ENCODE assay signal across 16 cellular contexts in the genomic region with DNA sequence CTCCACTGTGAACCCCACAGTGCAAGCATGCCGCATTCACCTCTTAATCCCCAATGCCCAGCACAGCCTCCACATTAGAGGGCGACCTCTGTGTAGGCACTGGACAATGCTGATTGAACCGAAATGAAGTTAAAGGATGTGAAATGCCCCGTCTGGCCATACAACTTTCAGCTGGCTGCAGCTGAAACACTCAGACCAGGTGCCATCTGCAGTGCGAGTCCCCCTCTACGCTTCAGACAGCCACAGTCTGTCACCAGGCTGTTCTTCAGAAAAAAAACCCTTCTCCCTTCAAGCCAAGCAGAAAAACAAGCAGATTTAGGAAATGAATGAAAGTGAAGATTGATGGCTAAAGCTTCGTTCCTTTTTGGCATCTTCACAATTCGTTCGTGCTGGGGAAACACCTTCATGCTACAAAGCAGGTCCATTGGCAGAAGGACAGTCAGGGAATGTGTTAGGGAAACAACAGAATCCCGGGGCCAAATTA. TPM values are rescaled to one million over a fixed set of nuclear protein-coding genes. Genes with fewer than 3 reads are reported as not detected.
DNase-seq lines count a peak whose midpoint lies in the region; ATAC-seq, FAIRE-seq and TF ChIP-seq lines count a peak whose summit lies in the region.
"Had no signal": no experiment of that assay in that cellular context is flagged by ENCODE, and none has a peak within 500 bp of the region (broad histone marks: within the 10 kb centered on the region; RNA-seq: fewer than 3 reads in every experiment).

No MANE protein-coding gene starts in this region.

- no TSS peak for BruUV-seq in K562 (replicated peaks; lab: Mats Ljungman, UMichigan)

- no peak for FAIRE-seq in K562 (lab: Jason Lieb, UNC)
- FAIRE-seq: urothelium cell line had no signal

- H3K36me3 ChIP-seq in GM06990 (ENCODE audit: control insufficient read depth, insufficient read depth, low read length): no peaks in the 10 kb centered on the region
- no peaks in the 10 kb centered on the region; the same call in 2 of the 3 replicates for H3K36me3 ChIP-seq in K562 (ENCODE audit: control insufficient read depth, insufficient read depth, low read length)
- H3K36me3 ChIP-seq: Peyer's patch had no signal

- peak; percentile 76 for ATAC-seq in GM19324 (IDR thresholded peaks at IDR 0.05; ENCODE audit: low FRiP score, unreplicated experiment)
- ATAC-seq in HG03045 (IDR thresholded peaks at IDR 0.05; ENCODE audit: unreplicated experiment): peak; percentile 48
- ATAC-seq in K562: no peak
- no peak for ATAC-seq in GM18868 (IDR thresholded peaks at IDR 0.05; ENCODE audit: unreplicated experiment)
- ATAC-seq: left ventricle myocardium superior had no signal

- no peaks in the 10 kb centered on the region for H3K27me3 ChIP-seq in GM06990 (replicated peaks; ENCODE audit: control insufficient read depth, insufficient read depth, low read length)
- no peaks in the 10 kb centered on the region for H3K27me3 ChIP-seq in K562 (ENCODE audit: control insufficient read depth in 2 of 2, insufficient read depth in 2 of 2, low read length in 2 of 2)
- H3K27me3 ChIP-seq: Peyer's patch had no signal

- no peak overlapping the region for H3K4me2 ChIP-seq in K562 (ENCODE audit: insufficient read depth, low read length)

- TF ChIP-seq EP300 in K562 (IDR thresholded peaks at IDR 0.05; ENCODE audit: low read length): no peak

- intact Hi-C loops in K562 (cut with micrococcal nuclease): loop anchor here (2.0 kb wide), 1 partner anchor 49 kb away; no protein-coding TSS in a partner anchor

- peak overlapping the region; percentile 59 for H2AFZ ChIP-seq in K562 (ENCODE audit: low read depth, low read length)

- H3K4me3 ChIP-seq in GM06990 (replicated peaks; ENCODE audit: low read depth, low read length): peak overlapping the region; percentile 37
- no peak overlapping the region for H3K4me3 ChIP-seq in K562
- H3K4me3 ChIP-seq: Peyer's patch had no signal

- H4K20me1 ChIP-seq in K562 (replicated peaks; ENCODE audit: control insufficient read depth, insufficient read depth, low read length): no peaks in the 10 kb centered on the region

- CTCF ChIA-PET in K562 (lab: Yijun Ruan, JAX; ENCODE audit: low intra/inter-chr PET ratio): no interaction called here

- no peaks in the 10 kb centered on the region for H3K9me1 ChIP-seq in K562 (ENCODE audit: control insufficient read depth, insufficient read depth, low read length)

- H3K79me2 ChIP-seq in K562 (ENCODE audit: control insufficient read depth, insufficient read depth, low read length): no peaks in the 10 kb centered on the region

- H3K9me3 ChIP-seq in K562 (replicated peaks; ENCODE audit: control insufficient read depth, insufficient read depth, low read depth, low read length): peaks cover 4% of the 10 kb centered on the region
- H3K9me3 ChIP-seq: Peyer's patch had no signal

- WGBS in K562 (ENCODE audit: insufficient coverage, low coverage, missing lambda C conversion rate): 72% methylated on average over 10 of the region's 10 CpGs

- peaks cover 16 to 66% of the 10 kb centered on the region in 2 experiments for H3K4me1 ChIP-seq in K562 (replicated peaks in 1 of 2; ENCODE audit: control insufficient read depth in 2 of 2, insufficient read depth in 2 of 2, low read length in 2 of 2)
- H3K4me1 ChIP-seq: Peyer's patch had no signal

- no peak for TF ChIP-seq CTCF in GM06990 (IDR thresholded peaks at IDR 0.05; ENCODE audit: insufficient read depth, low read length, poor library complexity, severe bottlenecking)
- no peak for TF ChIP-seq CTCF in K562 (IDR thresholded peaks at IDR 0.05 in 2 of 3, conservative IDR thresholded peaks at IDR 0.05 in 1 of 3; ENCODE audit: insufficient read depth in 2 of 3, low read depth in 1 of 3, low read length in 3 of 3)

- DNase-seq in GM06990 (ENCODE audit: extremely low read depth, insufficient read length): no peak
- no peak for DNase-seq in K562 (ENCODE audit: extremely low read depth in 1 of 4, low spot score in 3 of 4)
- no peak for DNase-seq in cerebellar nuclear complex (lab: John Stamatoyannopoulos, UW)
- no peak for DNase-seq in amniotic stem cell (lab: John Stamatoyannopoulos, UW)
- no peak for DNase-seq in nucleus accumbens (lab: John Stamatoyannopoulos, UW)
- DNase-seq: foreskin melanocyte, KG1, left ventricle myocardium superior, NCI-H2107, Peyer's patch had no signal

- no peak for TF ChIP-seq POLR2A in K562 (conservative IDR thresholded peaks at IDR 0.05)

- TF ChIP-seq RAD21 in K562 (CRISPR knock-in tag; conservative IDR thresholded peaks at IDR 0.05 in 1 of 2, IDR thresholded peaks at IDR 0.05 in 1 of 2): no peak

- peak overlapping the region; percentile 71 for H3K27ac ChIP-seq in K562 (ENCODE audit: extremely low read depth, low read depth, low read length)
- H3K27ac ChIP-seq: C4-2B, Peyer's patch, VCaP had no signal

- POLR2A ChIA-PET in K562 (lab: Yijun Ruan, JAX): interaction anchor here (0.7 to 2.4 kb wide), 8 partner anchors 10 to 112 kb away, joined by 3 to 15 read pairs (median 4); no protein-coding TSS in a partner anchor

- peak overlapping the region; percentile 40 to 71; a peak in 3 of 4 replicates for H3K9ac ChIP-seq in K562 (ENCODE audit: insufficient read depth in 1 of 2, low read depth in 2 of 2, low read length in 2 of 2)

- in situ Hi-C loops in K562 (cut with MboI): no loop called here

TF ChIP-seq in K562, 482 proteins besides CTCF, POLR2A, EP300 and RAD21 (continues in another document):
- no peak for TF ChIP-seq SMAD2 (IDR thresholded peaks at IDR 0.05; ENCODE audit: low read depth, low read length)
- TF ChIP-seq MED1 (CRISPR knock-in tag; IDR thresholded peaks at IDR 0.05; ENCODE audit: borderline replicate concordance): no peak
- TF ChIP-seq, protein P1, sequence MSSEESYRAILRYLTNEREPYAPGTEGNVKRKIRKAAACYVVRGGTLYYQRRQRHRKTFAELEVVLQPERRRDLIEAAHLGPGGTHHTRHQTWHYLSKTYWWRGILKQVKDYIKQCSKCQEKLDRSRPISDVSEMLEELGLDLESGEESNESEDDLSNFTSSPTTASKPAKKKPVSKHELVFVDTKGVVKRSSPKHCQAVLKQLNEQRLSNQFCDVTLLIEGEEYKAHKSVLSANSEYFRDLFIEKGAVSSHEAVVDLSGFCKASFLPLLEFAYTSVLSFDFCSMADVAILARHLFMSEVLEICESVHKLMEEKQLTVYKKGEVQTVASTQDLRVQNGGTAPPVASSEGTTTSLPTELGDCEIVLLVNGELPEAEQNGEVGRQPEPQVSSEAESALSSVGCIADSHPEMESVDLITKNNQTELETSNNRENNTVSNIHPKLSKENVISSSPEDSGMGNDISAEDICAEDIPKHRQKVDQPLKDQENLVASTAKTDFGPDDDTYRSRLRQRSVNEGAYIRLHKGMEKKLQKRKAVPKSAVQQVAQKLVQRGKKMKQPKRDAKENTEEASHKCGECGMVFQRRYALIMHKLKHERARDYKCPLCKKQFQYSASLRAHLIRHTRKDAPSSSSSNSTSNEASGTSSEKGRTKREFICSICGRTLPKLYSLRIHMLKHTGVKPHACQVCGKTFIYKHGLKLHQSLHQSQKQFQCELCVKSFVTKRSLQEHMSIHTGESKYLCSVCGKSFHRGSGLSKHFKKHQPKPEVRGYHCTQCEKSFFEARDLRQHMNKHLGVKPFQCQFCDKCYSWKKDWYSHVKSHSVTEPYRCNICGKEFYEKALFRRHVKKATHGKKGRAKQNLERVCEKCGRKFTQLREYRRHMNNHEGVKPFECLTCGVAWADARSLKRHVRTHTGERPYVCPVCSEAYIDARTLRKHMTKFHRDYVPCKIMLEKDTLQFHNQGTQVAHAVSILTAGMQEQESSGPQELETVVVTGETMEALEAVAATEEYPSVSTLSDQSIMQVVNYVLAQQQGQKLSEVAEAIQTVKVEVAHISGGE (CRISPR knock-in tag; IDR thresholded peaks at IDR 0.05): 0 out of 6 replicates have a peak, but pooled peaks of 1 of the 3 experiments have one; percentile 2
- peak; percentile 5; the same call in 1 of the 2 replicates for TF ChIP-seq ETV1 (tag; conservative IDR thresholded peaks at IDR 0.05; ENCODE audit: low read depth)
- no peak for TF ChIP-seq ATF1 (CRISPR knock-in tag; IDR thresholded peaks at IDR 0.05)
- TF ChIP-seq ATF1 (tag; IDR thresholded peaks at IDR 0.05): no peak
- TF ChIP-seq, protein P2, sequence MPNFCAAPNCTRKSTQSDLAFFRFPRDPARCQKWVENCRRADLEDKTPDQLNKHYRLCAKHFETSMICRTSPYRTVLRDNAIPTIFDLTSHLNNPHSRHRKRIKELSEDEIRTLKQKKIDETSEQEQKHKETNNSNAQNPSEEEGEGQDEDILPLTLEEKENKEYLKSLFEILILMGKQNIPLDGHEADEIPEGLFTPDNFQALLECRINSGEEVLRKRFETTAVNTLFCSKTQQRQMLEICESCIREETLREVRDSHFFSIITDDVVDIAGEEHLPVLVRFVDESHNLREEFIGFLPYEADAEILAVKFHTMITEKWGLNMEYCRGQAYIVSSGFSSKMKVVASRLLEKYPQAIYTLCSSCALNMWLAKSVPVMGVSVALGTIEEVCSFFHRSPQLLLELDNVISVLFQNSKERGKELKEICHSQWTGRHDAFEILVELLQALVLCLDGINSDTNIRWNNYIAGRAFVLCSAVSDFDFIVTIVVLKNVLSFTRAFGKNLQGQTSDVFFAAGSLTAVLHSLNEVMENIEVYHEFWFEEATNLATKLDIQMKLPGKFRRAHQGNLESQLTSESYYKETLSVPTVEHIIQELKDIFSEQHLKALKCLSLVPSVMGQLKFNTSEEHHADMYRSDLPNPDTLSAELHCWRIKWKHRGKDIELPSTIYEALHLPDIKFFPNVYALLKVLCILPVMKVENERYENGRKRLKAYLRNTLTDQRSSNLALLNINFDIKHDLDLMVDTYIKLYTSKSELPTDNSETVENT (CRISPR knock-in tag; IDR thresholded peaks at IDR 0.05): 0 out of 2 replicates have a peak, but pooled peaks have one; percentile 13

RNA-seq across cellular contexts. Expression of a gene that starts 44.7 kb away (rescaled TPM):
- total RNA-seq in K562 (2011; cell fraction: chromatin; rRNA removed; ENCODE audit: low replicate concordance): 14.3 and 18.6 TPM in 2 replicates
- total RNA-seq in K562 (2011; cell fraction: nucleolus; rRNA removed): 8.0 and 9.1 TPM in 2 replicates
- total RNA-seq in K562 (2011; cell fraction: nucleoplasm; rRNA removed): 10.2 and 11.3 TPM in 2 replicates
- total RNA-seq in K562 (2014; rRNA removed) (5.9 and 6.2 TPM in 2 replicates), K562 (2014; rRNA removed; fragmentation: Illumina TruSeq; extraction: Trizol) (6.5 and 6.9 TPM in 2 replicates), K562 (2015; rRNA removed; fragmentation: Illumina TruSeq; extraction: Trizol) (4.6 TPM in 2 replicates), K562 (2021) (12.5 and 17.0 TPM in 2 replicates)
- polyA plus RNA-seq in K562 (2011; rRNA removed) (6.4 and 11.8 TPM in 2 replicates), K562 (2014; fragmentation: Illumina TruSeq; extraction: Trizol) (9.8 and 11.5 TPM in 2 replicates), K562 (2014; fragmentation: Nextera tagmentation; extraction: Ambion mirVana) (1 to 10 TPM in 1 of 2 experiments, under 1 TPM in 1; 0.79 to 1.3 TPM), K562 (2014; rRNA removed) (9.2 and 9.5 TPM in 2 replicates)
- 2.5 and 5.0 TPM in 2 replicates for polyA plus RNA-seq in K562 (2011; cell fraction: cytosol; rRNA removed)
- polyA plus RNA-seq in K562 (2011; cell fraction: nucleus; rRNA removed): 21.1 and 33.6 TPM in 2 replicates
- polyA plus RNA-seq in K562 (2012): 5.7 and 26.6 TPM in 2 replicates
- polyA minus RNA-seq in K562 (2011; rRNA and poly(A)+ RNA removed): 5.4 and 11.3 TPM in 2 replicates
- 2.9 and 4.6 TPM in 2 replicates for polyA minus RNA-seq in K562 (2011; cell fraction: cytosol; rRNA and poly(A)+ RNA removed)
- 6.7 and 20.5 TPM in 2 replicates for polyA minus RNA-seq in K562 (2011; cell fraction: nucleus; rRNA and poly(A)+ RNA removed)

Comparison
In these comparisons a context has a peak if more than half of its experiments do, and no peak if none do; other contexts are left out.
1. ATAC-seq: peak in GM19324 (single experiment) and HG03045 (single experiment); none in K562 (single experiment) and GM18868 (single experiment).